In genomic region chr11:64742940-64743590, GRCh38 we compare ENCODE assay signal across 8 cellular contexts. TPM values are rescaled to one million over a fixed set of nuclear protein-coding genes. Genes with fewer than 3 reads are reported as not detected.
DNase-seq lines count a peak whose midpoint lies in the region; ATAC-seq lines count a peak whose summit lies in the region.

No MANE protein-coding gene starts in this region.

- H3K36me3 ChIP-seq in esophagus (ENCODE audit: control insufficient read depth in 2 of 2, insufficient read depth in 2 of 2, low read length in 1 of 2) = no peaks in the 10 kb centered on the region

- H3K4me3 Mint-ChIP-seq in stimulated activated naive B cell treated with anti-CD40 and anti-IgM and Interleukin-4, amounts not matched to agents 10 μg/mL and 1 μg/mL and 100 μg/mL, for 72 hours = peak overlapping the region; percentile 86 to 90

- no peaks in the 10 kb centered on the region for H3K27me3 Mint-ChIP-seq in stimulated activated naive B cell treated with anti-CD40 and anti-IgM and Interleukin-4, amounts not matched to agents 10 μg/mL and 1 μg/mL and 100 μg/mL, for 72 hours

- peak overlapping the region; percentile 43 to 51 for H3K4me3 ChIP-seq in esophagus (ENCODE audit: low read depth in 1 of 2, low read length in 2 of 2)

- H3K27ac ChIP-seq in esophagus (ENCODE audit: low read depth in 2 of 2, low read length in 1 of 2) = peak overlapping the region; percentile 66 to 80

- no peaks in the 10 kb centered on the region for H3K9me3 ChIP-seq in esophagus (ENCODE audit: control insufficient read depth in 2 of 2, insufficient read depth in 1 of 2, low read depth in 1 of 2, low read length in 1 of 2)

- DNase-seq in NCI-H1436 (lab: John Stamatoyannopoulos, UW) (peak; percentile 24), NCI-H1436 treated with DMSO at 0.1 percent for 48 hours (lab: John Stamatoyannopoulos, UW) (no peak), NCI-H2196 (lab: John Stamatoyannopoulos, UW; ENCODE audit: unreplicated experiment) (peak; percentile 63), activated T-cell treated with anti-CD3 and anti-CD28 coated beads for 24 hours (ENCODE audit: low read depth) (peak; percentile 65), myocyte (ENCODE audit: low read depth) (peak; percentile 49)
- DNase-seq in stimulated activated naive B cell treated with anti-CD40 and anti-IgM and Interleukin-4, amounts not matched to agents 10 μg/mL and 1 μg/mL and 100 μg/mL, for 72 hours = peak; percentile 69

- peaks cover 4 to 6% of the 10 kb centered on the region in 2 donors for H3K36me3 Mint-ChIP-seq in stimulated activated naive B cell treated with anti-CD40 and anti-IgM and Interleukin-4, amounts not matched to agents 10 μg/mL and 1 μg/mL and 100 μg/mL, for 72 hours

- no peaks in the 10 kb centered on the region for H3K27me3 ChIP-seq in esophagus (ENCODE audit: control insufficient read depth in 1 of 2, insufficient read depth in 2 of 2, low read length in 2 of 2)

- no peak overlapping the region for H3K27ac Mint-ChIP-seq in stimulated activated naive B cell treated with anti-CD40 and anti-IgM and Interleukin-4, amounts not matched to agents 10 μg/mL and 1 μg/mL and 100 μg/mL, for 72 hours

- H3K4me1 ChIP-seq in esophagus (ENCODE audit: control insufficient read depth in 2 of 2, insufficient read depth in 2 of 2, low read length in 1 of 2) = peaks cover 0 to 12% of the 10 kb centered on the region in 2 donors

- WGBS in esophagus, 2 donors = 0 to 1% methylated on average over 53 of the region's 53 CpGs

- H3K4me1 Mint-ChIP-seq in stimulated activated naive B cell treated with anti-CD40 and anti-IgM and Interleukin-4, amounts not matched to agents 10 μg/mL and 1 μg/mL and 100 μg/mL, for 72 hours = peaks cover 40 to 54% of the 10 kb centered on the region in 2 donors

- peak; percentile 31 to 40 for ATAC-seq in stimulated activated naive B cell treated with anti-CD40 and anti-IgM and Interleukin-4, amounts not matched to agents 10 μg/mL and 1 μg/mL and 100 μg/mL, for 72 hours (replicated peaks)
- no peak for ATAC-seq in HG02623 (IDR thresholded peaks at IDR 0.05; ENCODE audit: unreplicated experiment)

- H3K9me3 Mint-ChIP-seq in stimulated activated naive B cell treated with anti-CD40 and anti-IgM and Interleukin-4, amounts not matched to agents 10 μg/mL and 1 μg/mL and 100 μg/mL, for 72 hours = no peaks in the 10 kb centered on the region

RNA-seq across cellular contexts. Expression of gene RASGRP2, which starts 0.9 kb away (rescaled TPM):
- 10 to 100 TPM in 1 of 2 donors, 1 to 10 TPM in 1; 7.9 to 13.0 TPM for polyA plus RNA-seq in esophagus
- 0.62 and 2.3 TPM in 2 replicates for total RNA-seq in myocyte
- 5.1 TPM for polyA plus RNA-seq in myocyte (2012)

RNA-seq across cellular contexts. Expression of gene PYGM, which starts 16.7 kb away (rescaled TPM):
- polyA plus RNA-seq in esophagus = 1 to 10 TPM; 1.2 to 1.7 TPM
- 23.5 and 24.9 TPM in 2 replicates for total RNA-seq in myocyte
- 1.7 TPM for polyA plus RNA-seq in myocyte (2012)

RNA-seq across cellular contexts. Expression of gene NRXN2, which starts 20.1 kb away (rescaled TPM):
- under 1 TPM; 0.24 to 0.44 TPM for polyA plus RNA-seq in esophagus
- 16.3 and 40.8 TPM in 2 replicates for total RNA-seq in myocyte
- polyA plus RNA-seq in myocyte (2012) = 17.0 TPM

RNA-seq across cellular contexts. Expression of gene SF1, which starts 35.3 kb away (rescaled TPM):
- 10 to 100 TPM; 79.0 to 88.0 TPM for polyA plus RNA-seq in esophagus
- total RNA-seq in myocyte = 97.3 and 141 TPM in 2 replicates
- polyA plus RNA-seq in myocyte (2012) = 157 TPM

RNA-seq across cellular contexts. Expression of gene MAP4K2, which starts 59.9 kb away (rescaled TPM):
- polyA plus RNA-seq in esophagus = 1 to 10 TPM; 4.7 to 7.5 TPM
- total RNA-seq in myocyte = 7.1 and 10.8 TPM in 2 replicates
- 6.3 TPM for polyA plus RNA-seq in myocyte (2012)
